Comparison of ENCODE assay signal across 8 cellular contexts in genomic region chr16:70750893-70751467, GRCh38. TPM values are rescaled to one million over a fixed set of nuclear protein-coding genes. Genes with fewer than 3 reads are reported as not detected.
DNase-seq lines count a peak whose midpoint lies in the region; ATAC-seq and TF ChIP-seq lines count a peak whose summit lies in the region.
"Had no signal": no experiment of that assay in that cellular context is flagged by ENCODE, and none has a peak within 500 bp of the region (broad histone marks: within the 10 kb centered on the region; RNA-seq: fewer than 3 reads in every experiment).

No MANE protein-coding gene starts in this region.

- DNase-seq in MG63, result peak; percentile 88
- peak; percentile 82 for DNase-seq in lung (ENCODE audit: low spot score)
- DNase-seq in T-helper 2 cell, result no peak
- DNase-seq in GM19238 (ENCODE audit: insufficient read length, low spot score), result no peak
- DNase-seq in NCI-H345 treated with DMSO at 0.1 percent for 48 hours (lab: John Stamatoyannopoulos, UW; ENCODE audit: unreplicated experiment), result no peak
- DNase-seq: activated T-cell treated with anti-CD3 and anti-CD28 coated beads, Interleukin-2, amount 50 U/mL, for 4 hours had no signal

- H3K4me3 ChIP-seq in MG63, result no peak overlapping the region
- H3K4me3 ChIP-seq in lung, result no peak overlapping the region
- H3K4me3 ChIP-seq in thymus (ENCODE audit: low read length), result no peak overlapping the region

- H3K27ac ChIP-seq in cingulate gyrus (ENCODE audit: low read depth, low read length), result peak overlapping the region; percentile 74
- H3K27ac ChIP-seq in lung (ENCODE audit: low read depth in 1 of 2, low read length in 1 of 2), result peak overlapping the region in 1 of 2 donors; percentile 93
- peak overlapping the region; percentile 19 for H3K27ac ChIP-seq in thymus (ENCODE audit: low read depth)

- peaks cover 9 to 52% of the 10 kb centered on the region in 2 donors for H3K4me1 ChIP-seq in lung (ENCODE audit: control insufficient read depth in 2 of 2, insufficient read depth in 2 of 2, low read length in 2 of 2)
- H3K4me1 ChIP-seq in thymus (ENCODE audit: control insufficient read depth, insufficient read depth, low read length), result peaks cover 38% of the 10 kb centered on the region

- no peaks in the 10 kb centered on the region for H3K36me3 ChIP-seq in MG63
- H3K36me3 ChIP-seq in lung (ENCODE audit: control insufficient read depth in 2 of 2, insufficient read depth in 2 of 2, low read length in 2 of 2), result peaks cover 0 to 4% of the 10 kb centered on the region in 2 donors
- peaks cover 8% of the 10 kb centered on the region for H3K36me3 ChIP-seq in thymus (ENCODE audit: control insufficient read depth, insufficient read depth)

- TF ChIP-seq CTCF in lung (IDR thresholded peaks at IDR 0.05; ENCODE audit: control extremely low read depth, extremely low read depth), result no peak

- H3K27me3 ChIP-seq in MG63, result no peaks in the 10 kb centered on the region
- no peaks in the 10 kb centered on the region for H3K27me3 ChIP-seq in lung (ENCODE audit: control insufficient read depth, insufficient read depth)
- no peaks in the 10 kb centered on the region for H3K27me3 ChIP-seq in thymus (ENCODE audit: control insufficient read depth, insufficient read depth)

- H3K9me3 ChIP-seq in MG63 (no peaks in the 10 kb centered on the region), lung (ENCODE audit: control insufficient read depth in 2 of 2, insufficient read depth in 1 of 2, low read length in 1 of 2) (no peaks in the 10 kb centered on the region), thymus (ENCODE audit: control insufficient read depth) (no peaks in the 10 kb centered on the region)

- WGBS in lung, 2 donors, result 23 to 32% methylated on average over 13 of the region's 13 CpGs
- 84% methylated on average over 13 of the region's 13 CpGs for WGBS in thymus

- peak; percentile 55 for ATAC-seq in lung (ENCODE audit: insufficient read depth, low FRiP score)
- ATAC-seq: activated T-cell treated with anti-CD3 and anti-CD28 coated beads, Interleukin-2, amount 50 U/mL, for 4 hours had no signal

RNA-seq across cellular contexts. Expression of gene VAC14, which starts 50.0 kb away (rescaled TPM):
- total RNA-seq in MG63 (2014; rRNA removed; shearing (Covaris generic); ENCODE audit: low replicate concordance), result 8.9 and 15.4 TPM in 2 replicates
- 10 to 100 TPM; 27.6 to 54.6 TPM for total RNA-seq in lung
- polyA plus RNA-seq in lung, result 10 to 100 TPM; 47.2 to 60.8 TPM
- polyA plus RNA-seq in thymus, result 33.1 TPM

Comparison
In these comparisons a context has a peak if more than half of its experiments do, and no peak if none do; other contexts are left out.
1. DNase-seq: peak in MG63 (single experiment) and lung (single experiment); none in T-helper 2 cell (0 of 5), GM19238 (single experiment) and NCI-H345 treated with DMSO at 0.1 percent for 48 hours (single experiment).